In the genomic region with DNA sequence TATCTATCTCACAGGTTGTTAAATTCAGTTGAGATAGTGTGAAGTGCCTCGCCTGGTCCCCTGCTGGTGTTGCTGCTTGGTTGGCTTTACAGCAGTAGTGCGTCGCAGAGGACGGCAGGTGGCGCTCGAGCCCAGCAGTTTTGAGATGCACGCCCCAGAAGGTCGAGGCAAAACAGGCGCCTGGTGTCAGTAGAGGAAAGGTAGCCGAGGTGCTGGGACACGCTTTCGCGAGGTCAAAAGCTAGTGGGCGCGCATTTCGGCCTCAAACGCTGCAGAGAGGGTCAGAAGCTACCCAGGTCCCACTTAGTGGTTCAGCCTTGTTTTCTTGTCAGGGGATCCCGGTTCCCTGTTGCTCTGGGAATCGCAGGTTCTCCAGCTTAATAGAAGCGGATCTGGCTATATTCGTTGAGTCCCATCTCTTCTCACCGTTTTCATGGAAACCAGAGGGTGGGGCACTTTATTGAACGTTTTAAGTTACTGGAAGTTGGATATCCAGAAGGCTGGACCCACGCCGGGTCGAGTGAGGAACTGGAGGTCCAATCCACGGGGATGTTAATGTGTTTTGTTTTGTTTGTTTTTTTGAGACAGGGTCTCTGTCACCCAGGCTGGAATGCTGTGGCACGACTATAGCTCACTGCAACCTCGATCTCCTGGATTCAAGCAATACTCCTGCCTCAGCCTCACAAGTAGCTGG, we compare ENCODE assay signal across 8 cellular contexts. TPM values are rescaled to one million over a fixed set of nuclear protein-coding genes. Genes with fewer than 3 reads are reported as not detected.
DNase-seq lines count a peak whose midpoint lies in the region; ATAC-seq, FAIRE-seq and TF ChIP-seq lines count a peak whose summit lies in the region.

No MANE protein-coding gene starts in this region.

- no peak for FAIRE-seq in pancreas (lab: Jason Lieb, UNC)

- peaks cover 3% of the 10 kb centered on the region; the same call in 1 of the 2 replicates for H3K9me3 ChIP-seq in HAP-1
- H3K9me3 ChIP-seq in SJSA1 (replicated peaks): no peaks in the 10 kb centered on the region
- H3K9me3 ChIP-seq in gastroesophageal sphincter: no peaks in the 10 kb centered on the region
- no peaks in the 10 kb centered on the region for H3K9me3 ChIP-seq in pancreas
- no peaks in the 10 kb centered on the region for H3K9me3 ChIP-seq in thyroid gland

- 21 to 22% methylated on average over 11 to 14 of the region's 29 CpGs for WGBS in gastroesophageal sphincter (ENCODE audit: low coverage in 1 of 2), 2 donors
- whole genome bisulfite sequencing in pancreas, 2 donors: 12 to 14% methylated on average over 29 of the region's 29 CpGs
- WGBS in thyroid gland, 2 donors: 21% methylated on average over 21 to 29 of the region's 29 CpGs

- DNase-seq in DMS153 treated with DMSO at 0.1 percent for 48 hours (lab: John Stamatoyannopoulos, UW; ENCODE audit: unreplicated experiment) (peak; percentile 85), HAP-1 (ENCODE audit: low spot score in 2 of 2) (peak; percentile 75 to 90), NAMALWA (ENCODE audit: low spot score) (peak; percentile 93), SJSA1 (ENCODE audit: low read depth in 1 of 2, low spot score in 2 of 2) (peak; percentile 62 to 78), activated gamma-delta T cell treated with Interleukin-2 at 50 U/mL for 16 hours (peak; percentile 91), pancreas (peak; percentile 80 to 95 (median 90)), thyroid gland (peak; percentile 85 to 90)

- ATAC-seq in gastroesophageal sphincter: peak; percentile 84
- peak; percentile 88 to 95 (median 90) for ATAC-seq in pancreas

- H3K4me3 ChIP-seq in HAP-1 (no peak overlapping the region), SJSA1 (no peak overlapping the region), gastroesophageal sphincter (peak overlapping the region in 1 of 2 donors; percentile 27), pancreas (peak overlapping the region in 1 of 4 donors; percentile 30), thyroid gland (replicated peaks in 1 of 3) (peak overlapping the region in 1 of 3 donors; percentile 8)

- no peak overlapping the region for H3K27ac ChIP-seq in SJSA1
- H3K27ac ChIP-seq in gastroesophageal sphincter: no peak overlapping the region
- H3K27ac ChIP-seq in pancreas: peak overlapping the region in 2 of 4 donors; percentile 20 to 22
- no peak overlapping the region for H3K27ac ChIP-seq in thyroid gland

- TF ChIP-seq CTCF in gastroesophageal sphincter (IDR thresholded peaks at IDR 0.05) (peak; percentile 94 to 96 (median 94)), pancreas (IDR thresholded peaks at IDR 0.05) (peak; percentile 74 to 95 (median 94)), thyroid gland (IDR thresholded peaks at IDR 0.05) (peak; percentile 69 to 96 (median 94))

- TF ChIP-seq EP300 in gastroesophageal sphincter (IDR thresholded peaks at IDR 0.05): no peak

- no peak for TF ChIP-seq POLR2A in gastroesophageal sphincter (IDR thresholded peaks at IDR 0.05)
- no peak for TF ChIP-seq POLR2A in thyroid gland (IDR thresholded peaks at IDR 0.05)

- intact Hi-C loops in pancreas (cut with DNase I): no loop called here
- intact Hi-C loops in thyroid gland (cut with DNase I): no loop called here

- H3K27me3 ChIP-seq in HAP-1 (ENCODE audit: low read depth) (no peaks in the 10 kb centered on the region), SJSA1 (replicated peaks) (no peaks in the 10 kb centered on the region), gastroesophageal sphincter (peaks cover 12% of the 10 kb centered on the region), pancreas (no peaks in the 10 kb centered on the region), thyroid gland (no peaks in the 10 kb centered on the region)

- H3K36me3 ChIP-seq in HAP-1 (replicated peaks): no peaks in the 10 kb centered on the region
- no peaks in the 10 kb centered on the region for H3K36me3 ChIP-seq in SJSA1
- H3K36me3 ChIP-seq in gastroesophageal sphincter: no peaks in the 10 kb centered on the region
- no peaks in the 10 kb centered on the region for H3K36me3 ChIP-seq in pancreas
- no peaks in the 10 kb centered on the region for H3K36me3 ChIP-seq in thyroid gland

- H3K4me1 ChIP-seq in HAP-1 (peaks cover 9% of the 10 kb centered on the region; the same call in 1 of the 2 replicates), SJSA1 (replicated peaks) (peaks cover 19% of the 10 kb centered on the region), gastroesophageal sphincter (peaks cover 0 to 24% (median 14%) of the 10 kb centered on the region in 3 donors), pancreas (peaks cover 0 to 15% (median 4%) of the 10 kb centered on the region in 3 donors), thyroid gland (peaks cover 17 to 18% of the 10 kb centered on the region in 2 donors)

- in situ Hi-C loops in HAP-1 (cut with MboI; ENCODE audit: low sequenced_read_pairs): loop anchor here (10.0 kb wide), 1 partner anchor 586 kb away; no protein-coding TSS in a partner anchor

RNA-seq across cellular contexts. Expression of a gene that starts 10.3 kb away (rescaled TPM):
- 14.4 and 18.2 TPM in 2 replicates for total RNA-seq in SJSA1 (2014; rRNA removed; shearing (Covaris generic))
- 10 to 100 TPM; 21.3 to 38.2 (median 27.3) TPM for total RNA-seq in gastroesophageal sphincter
- 10 to 100 TPM in 2 of 6 donors, 1 to 10 TPM in 4; 8.2 to 15.3 (median 9.5) TPM for total RNA-seq in pancreas
- 1 to 10 TPM; 5.4 to 9.2 TPM for polyA plus RNA-seq in pancreas
- total RNA-seq in thyroid gland: 10 to 100 TPM; 34.3 to 46.4 (median 38.7) TPM
